In the genomic region with DNA sequence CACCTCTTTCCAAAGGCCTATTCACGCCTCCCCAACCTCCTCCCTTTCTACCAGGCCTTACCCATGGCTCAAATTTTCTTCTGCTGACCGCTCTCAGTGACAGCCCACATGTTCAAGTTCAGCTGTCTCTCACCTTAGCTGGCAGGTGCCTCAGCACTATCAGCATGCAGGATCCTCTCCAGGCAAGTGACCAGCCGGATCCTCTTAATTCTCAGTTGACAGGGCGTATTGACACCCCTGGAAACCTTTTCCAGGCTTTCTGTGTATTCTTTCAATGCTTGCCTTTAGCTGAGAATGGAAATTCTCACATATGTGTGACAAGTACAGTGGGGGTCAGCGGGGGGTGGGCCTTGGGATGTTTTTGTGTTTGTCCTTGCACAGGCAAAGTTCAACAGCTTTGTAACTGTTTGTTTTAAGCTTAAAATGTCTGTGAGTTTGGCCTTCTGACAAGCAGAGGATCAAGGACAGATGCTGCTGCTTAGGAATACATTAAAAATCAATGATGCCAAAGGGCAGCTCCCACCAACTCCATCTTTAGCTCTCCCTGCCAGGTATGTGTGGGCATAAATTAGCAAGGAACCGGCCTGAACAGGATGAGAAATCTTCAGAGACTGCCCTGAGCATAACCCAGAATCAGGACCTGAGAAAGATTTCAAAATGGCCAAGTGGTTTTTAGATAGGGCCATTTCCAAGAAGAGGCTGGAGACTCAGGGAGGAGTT, we compare ENCODE assay signal across 1 cellular context.
TF ChIP-seq lines count a peak whose summit lies in the region.

No MANE protein-coding gene starts in this region.

TF ChIP-seq in HepG2, 621 proteins besides CTCF, POLR2A, EP300 and RAD21 (continued from another document and continues in another):
- TF ChIP-seq ZNF781 (CRISPR knock-in tag; IDR thresholded peaks at IDR 0.05; ENCODE audit: borderline replicate concordance, not compliant biosample characterization) (peak; percentile 65), SNAI1 (CRISPR knock-in tag; IDR thresholded peaks at IDR 0.05; ENCODE audit: borderline replicate concordance) (no peak), ZNF672 (CRISPR knock-in tag; IDR thresholded peaks at IDR 0.05) (no peak), ZNF557 (CRISPR knock-in tag; IDR thresholded peaks at IDR 0.05) (0 out of 2 replicates have a peak, but pooled peaks have one; percentile 52), SIX1 (CRISPR knock-in tag; IDR thresholded peaks at IDR 0.05; ENCODE audit: borderline replicate concordance) (peak; percentile 55; the same call in 1 of the 2 replicates), BORCS8-MEF2B (CRISPR knock-in tag; IDR thresholded peaks at IDR 0.05) (no peak), ZNF282 (IDR thresholded peaks at IDR 0.05; ENCODE audit: partially characterized antibody) (no peak), FLYWCH1 (CRISPR knock-in tag; IDR thresholded peaks at IDR 0.05) (0 out of 2 replicates have a peak, but pooled peaks have one; percentile 41), MEIS2 (CRISPR knock-in tag; IDR thresholded peaks at IDR 0.05) (peak; percentile 96), ZNF670 (CRISPR knock-in tag; IDR thresholded peaks at IDR 0.05; ENCODE audit: borderline replicate concordance) (peak; percentile 54; the same call in 1 of the 2 replicates), ZNF879 (CRISPR knock-in tag; IDR thresholded peaks at IDR 0.05) (no peak), NFYC (CRISPR knock-in tag; IDR thresholded peaks at IDR 0.05) (peak; percentile 29; the same call in 1 of the 2 replicates), JARID2 (CRISPR knock-in tag; IDR thresholded peaks at IDR 0.05; ENCODE audit: insufficient replicate concordance) (no peak), ARID2 (CRISPR knock-in tag; IDR thresholded peaks at IDR 0.05; ENCODE audit: borderline replicate concordance) (no peak), TBL1XR1 (IDR thresholded peaks at IDR 0.05; ENCODE audit: borderline replicate concordance, low read length, partially characterized antibody) (peak; percentile 93), ZNF768 (CRISPR knock-in tag; IDR thresholded peaks at IDR 0.05) (no peak), DNMT3B (CRISPR knock-in tag; conservative IDR thresholded peaks at IDR 0.05) (no peak), ZNF567 (CRISPR knock-in tag; IDR thresholded peaks at IDR 0.05; ENCODE audit: borderline replicate concordance) (peak; percentile 85)
- TF ChIP-seq, protein P1, sequence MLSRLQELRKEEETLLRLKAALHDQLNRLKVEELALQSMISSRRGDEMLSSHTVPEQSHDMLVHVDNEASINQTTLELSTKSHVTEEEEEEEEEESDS (CRISPR knock-in tag; IDR thresholded peaks at IDR 0.05; ENCODE audit: borderline replicate concordance): 0 out of 2 replicates have a peak, but pooled peaks have one; percentile 50
- TF ChIP-seq, protein P2, sequence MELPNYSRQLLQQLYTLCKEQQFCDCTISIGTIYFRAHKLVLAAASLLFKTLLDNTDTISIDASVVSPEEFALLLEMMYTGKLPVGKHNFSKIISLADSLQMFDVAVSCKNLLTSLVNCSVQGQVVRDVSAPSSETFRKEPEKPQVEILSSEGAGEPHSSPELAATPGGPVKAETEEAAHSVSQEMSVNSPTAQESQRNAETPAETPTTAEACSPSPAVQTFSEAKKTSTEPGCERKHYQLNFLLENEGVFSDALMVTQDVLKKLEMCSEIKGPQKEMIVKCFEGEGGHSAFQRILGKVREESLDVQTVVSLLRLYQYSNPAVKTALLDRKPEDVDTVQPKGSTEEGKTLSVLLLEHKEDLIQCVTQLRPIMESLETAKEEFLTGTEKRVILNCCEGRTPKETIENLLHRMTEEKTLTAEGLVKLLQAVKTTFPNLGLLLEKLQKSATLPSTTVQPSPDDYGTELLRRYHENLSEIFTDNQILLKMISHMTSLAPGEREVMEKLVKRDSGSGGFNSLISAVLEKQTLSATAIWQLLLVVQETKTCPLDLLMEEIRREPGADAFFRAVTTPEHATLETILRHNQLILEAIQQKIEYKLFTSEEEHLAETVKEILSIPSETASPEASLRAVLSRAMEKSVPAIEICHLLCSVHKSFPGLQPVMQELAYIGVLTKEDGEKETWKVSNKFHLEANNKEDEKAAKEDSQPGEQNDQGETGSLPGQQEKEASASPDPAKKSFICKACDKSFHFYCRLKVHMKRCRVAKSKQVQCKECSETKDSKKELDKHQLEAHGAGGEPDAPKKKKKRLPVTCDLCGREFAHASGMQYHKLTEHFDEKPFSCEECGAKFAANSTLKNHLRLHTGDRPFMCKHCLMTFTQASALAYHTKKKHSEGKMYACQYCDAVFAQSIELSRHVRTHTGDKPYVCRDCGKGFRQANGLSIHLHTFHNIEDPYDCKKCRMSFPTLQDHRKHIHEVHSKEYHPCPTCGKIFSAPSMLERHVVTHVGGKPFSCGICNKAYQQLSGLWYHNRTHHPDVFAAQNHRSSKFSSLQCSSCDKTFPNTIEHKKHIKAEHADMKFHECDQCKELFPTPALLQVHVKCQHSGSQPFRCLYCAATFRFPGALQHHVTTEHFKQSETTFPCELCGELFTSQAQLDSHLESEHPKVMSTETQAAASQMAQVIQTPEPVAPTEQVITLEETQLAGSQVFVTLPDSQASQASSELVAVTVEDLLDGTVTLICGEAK (IDR thresholded peaks at IDR 0.05): no peak
- TF ChIP-seq, protein P2 (CRISPR knock-in tag; IDR thresholded peaks at IDR 0.05): peak; percentile 41; the same call in 1 of the 2 replicates
- TF ChIP-seq, protein P3, sequence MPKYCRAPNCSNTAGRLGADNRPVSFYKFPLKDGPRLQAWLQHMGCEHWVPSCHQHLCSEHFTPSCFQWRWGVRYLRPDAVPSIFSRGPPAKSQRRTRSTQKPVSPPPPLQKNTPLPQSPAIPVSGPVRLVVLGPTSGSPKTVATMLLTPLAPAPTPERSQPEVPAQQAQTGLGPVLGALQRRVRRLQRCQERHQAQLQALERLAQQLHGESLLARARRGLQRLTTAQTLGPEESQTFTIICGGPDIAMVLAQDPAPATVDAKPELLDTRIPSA (CRISPR knock-in tag; IDR thresholded peaks at IDR 0.05; ENCODE audit: borderline replicate concordance): no peak
- TF ChIP-seq, protein P4, sequence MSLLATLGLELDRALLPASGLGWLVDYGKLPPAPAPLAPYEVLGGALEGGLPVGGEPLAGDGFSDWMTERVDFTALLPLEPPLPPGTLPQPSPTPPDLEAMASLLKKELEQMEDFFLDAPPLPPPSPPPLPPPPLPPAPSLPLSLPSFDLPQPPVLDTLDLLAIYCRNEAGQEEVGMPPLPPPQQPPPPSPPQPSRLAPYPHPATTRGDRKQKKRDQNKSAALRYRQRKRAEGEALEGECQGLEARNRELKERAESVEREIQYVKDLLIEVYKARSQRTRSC (CRISPR knock-in tag; IDR thresholded peaks at IDR 0.05; ENCODE audit: low read depth): no peak
- TF ChIP-seq, protein P5, sequence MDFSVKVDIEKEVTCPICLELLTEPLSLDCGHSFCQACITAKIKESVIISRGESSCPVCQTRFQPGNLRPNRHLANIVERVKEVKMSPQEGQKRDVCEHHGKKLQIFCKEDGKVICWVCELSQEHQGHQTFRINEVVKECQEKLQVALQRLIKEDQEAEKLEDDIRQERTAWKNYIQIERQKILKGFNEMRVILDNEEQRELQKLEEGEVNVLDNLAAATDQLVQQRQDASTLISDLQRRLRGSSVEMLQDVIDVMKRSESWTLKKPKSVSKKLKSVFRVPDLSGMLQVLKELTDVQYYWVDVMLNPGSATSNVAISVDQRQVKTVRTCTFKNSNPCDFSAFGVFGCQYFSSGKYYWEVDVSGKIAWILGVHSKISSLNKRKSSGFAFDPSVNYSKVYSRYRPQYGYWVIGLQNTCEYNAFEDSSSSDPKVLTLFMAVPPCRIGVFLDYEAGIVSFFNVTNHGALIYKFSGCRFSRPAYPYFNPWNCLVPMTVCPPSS (IDR thresholded peaks at IDR 0.05): no peak
- TF ChIP-seq, protein P6, sequence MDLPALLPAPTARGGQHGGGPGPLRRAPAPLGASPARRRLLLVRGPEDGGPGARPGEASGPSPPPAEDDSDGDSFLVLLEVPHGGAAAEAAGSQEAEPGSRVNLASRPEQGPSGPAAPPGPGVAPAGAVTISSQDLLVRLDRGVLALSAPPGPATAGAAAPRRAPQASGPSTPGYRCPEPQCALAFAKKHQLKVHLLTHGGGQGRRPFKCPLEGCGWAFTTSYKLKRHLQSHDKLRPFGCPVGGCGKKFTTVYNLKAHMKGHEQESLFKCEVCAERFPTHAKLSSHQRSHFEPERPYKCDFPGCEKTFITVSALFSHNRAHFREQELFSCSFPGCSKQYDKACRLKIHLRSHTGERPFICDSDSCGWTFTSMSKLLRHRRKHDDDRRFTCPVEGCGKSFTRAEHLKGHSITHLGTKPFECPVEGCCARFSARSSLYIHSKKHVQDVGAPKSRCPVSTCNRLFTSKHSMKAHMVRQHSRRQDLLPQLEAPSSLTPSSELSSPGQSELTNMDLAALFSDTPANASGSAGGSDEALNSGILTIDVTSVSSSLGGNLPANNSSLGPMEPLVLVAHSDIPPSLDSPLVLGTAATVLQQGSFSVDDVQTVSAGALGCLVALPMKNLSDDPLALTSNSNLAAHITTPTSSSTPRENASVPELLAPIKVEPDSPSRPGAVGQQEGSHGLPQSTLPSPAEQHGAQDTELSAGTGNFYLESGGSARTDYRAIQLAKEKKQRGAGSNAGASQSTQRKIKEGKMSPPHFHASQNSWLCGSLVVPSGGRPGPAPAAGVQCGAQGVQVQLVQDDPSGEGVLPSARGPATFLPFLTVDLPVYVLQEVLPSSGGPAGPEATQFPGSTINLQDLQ (CRISPR knock-in tag; IDR thresholded peaks at IDR 0.05): no peak; the same call in 1 of the 2 replicates
- TF ChIP-seq, protein P7, sequence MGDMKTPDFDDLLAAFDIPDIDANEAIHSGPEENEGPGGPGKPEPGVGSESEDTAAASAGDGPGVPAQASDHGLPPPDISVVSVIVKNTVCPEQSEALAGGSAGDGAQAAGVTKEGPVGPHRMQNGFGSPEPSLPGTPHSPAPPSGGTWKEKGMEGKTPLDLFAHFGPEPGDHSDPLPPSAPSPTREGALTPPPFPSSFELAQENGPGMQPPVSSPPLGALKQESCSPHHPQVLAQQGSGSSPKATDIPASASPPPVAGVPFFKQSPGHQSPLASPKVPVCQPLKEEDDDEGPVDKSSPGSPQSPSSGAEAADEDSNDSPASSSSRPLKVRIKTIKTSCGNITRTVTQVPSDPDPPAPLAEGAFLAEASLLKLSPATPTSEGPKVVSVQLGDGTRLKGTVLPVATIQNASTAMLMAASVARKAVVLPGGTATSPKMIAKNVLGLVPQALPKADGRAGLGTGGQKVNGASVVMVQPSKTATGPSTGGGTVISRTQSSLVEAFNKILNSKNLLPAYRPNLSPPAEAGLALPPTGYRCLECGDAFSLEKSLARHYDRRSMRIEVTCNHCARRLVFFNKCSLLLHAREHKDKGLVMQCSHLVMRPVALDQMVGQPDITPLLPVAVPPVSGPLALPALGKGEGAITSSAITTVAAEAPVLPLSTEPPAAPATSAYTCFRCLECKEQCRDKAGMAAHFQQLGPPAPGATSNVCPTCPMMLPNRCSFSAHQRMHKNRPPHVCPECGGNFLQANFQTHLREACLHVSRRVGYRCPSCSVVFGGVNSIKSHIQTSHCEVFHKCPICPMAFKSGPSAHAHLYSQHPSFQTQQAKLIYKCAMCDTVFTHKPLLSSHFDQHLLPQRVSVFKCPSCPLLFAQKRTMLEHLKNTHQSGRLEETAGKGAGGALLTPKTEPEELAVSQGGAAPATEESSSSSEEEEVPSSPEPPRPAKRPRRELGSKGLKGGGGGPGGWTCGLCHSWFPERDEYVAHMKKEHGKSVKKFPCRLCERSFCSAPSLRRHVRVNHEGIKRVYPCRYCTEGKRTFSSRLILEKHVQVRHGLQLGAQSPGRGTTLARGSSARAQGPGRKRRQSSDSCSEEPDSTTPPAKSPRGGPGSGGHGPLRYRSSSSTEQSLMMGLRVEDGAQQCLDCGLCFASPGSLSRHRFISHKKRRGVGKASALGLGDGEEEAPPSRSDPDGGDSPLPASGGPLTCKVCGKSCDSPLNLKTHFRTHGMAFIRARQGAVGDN (CRISPR knock-in tag; IDR thresholded peaks at IDR 0.05): peak; percentile 23; the same call in 1 of the 2 replicates
- TF ChIP-seq, protein P8, sequence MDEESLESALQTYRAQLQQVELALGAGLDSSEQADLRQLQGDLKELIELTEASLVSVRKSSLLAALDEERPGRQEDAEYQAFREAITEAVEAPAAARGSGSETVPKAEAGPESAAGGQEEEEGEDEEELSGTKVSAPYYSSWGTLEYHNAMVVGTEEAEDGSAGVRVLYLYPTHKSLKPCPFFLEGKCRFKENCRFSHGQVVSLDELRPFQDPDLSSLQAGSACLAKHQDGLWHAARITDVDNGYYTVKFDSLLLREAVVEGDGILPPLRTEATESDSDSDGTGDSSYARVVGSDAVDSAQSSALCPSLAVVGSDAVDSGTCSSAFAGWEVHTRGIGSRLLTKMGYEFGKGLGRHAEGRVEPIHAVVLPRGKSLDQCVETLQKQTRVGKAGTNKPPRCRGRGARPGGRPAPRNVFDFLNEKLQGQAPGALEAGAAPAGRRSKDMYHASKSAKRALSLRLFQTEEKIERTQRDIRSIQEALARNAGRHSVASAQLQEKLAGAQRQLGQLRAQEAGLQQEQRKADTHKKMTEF (CRISPR knock-in tag; IDR thresholded peaks at IDR 0.05): peak; percentile 94
- TF ChIP-seq, protein P9, sequence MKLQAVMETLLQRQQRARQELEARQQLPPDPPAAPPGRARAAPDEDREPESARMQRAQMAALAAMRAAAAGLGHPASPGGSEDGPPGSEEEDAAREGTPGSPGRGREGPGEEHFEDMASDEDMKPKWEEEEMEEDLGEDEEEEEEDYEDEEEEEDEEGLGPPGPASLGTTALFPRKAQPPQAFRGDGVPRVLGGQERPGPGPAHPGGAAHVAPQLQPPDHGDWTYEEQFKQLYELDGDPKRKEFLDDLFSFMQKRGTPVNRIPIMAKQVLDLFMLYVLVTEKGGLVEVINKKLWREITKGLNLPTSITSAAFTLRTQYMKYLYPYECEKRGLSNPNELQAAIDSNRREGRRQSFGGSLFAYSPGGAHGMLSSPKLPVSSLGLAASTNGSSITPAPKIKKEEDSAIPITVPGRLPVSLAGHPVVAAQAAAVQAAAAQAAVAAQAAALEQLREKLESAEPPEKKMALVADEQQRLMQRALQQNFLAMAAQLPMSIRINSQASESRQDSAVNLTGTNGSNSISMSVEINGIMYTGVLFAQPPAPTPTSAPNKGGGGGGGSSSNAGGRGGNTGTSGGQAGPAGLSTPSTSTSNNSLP (IDR thresholded peaks at IDR 0.05; ENCODE audit: low read depth, low read length): peak; percentile 99
